In the genomic region with DNA sequence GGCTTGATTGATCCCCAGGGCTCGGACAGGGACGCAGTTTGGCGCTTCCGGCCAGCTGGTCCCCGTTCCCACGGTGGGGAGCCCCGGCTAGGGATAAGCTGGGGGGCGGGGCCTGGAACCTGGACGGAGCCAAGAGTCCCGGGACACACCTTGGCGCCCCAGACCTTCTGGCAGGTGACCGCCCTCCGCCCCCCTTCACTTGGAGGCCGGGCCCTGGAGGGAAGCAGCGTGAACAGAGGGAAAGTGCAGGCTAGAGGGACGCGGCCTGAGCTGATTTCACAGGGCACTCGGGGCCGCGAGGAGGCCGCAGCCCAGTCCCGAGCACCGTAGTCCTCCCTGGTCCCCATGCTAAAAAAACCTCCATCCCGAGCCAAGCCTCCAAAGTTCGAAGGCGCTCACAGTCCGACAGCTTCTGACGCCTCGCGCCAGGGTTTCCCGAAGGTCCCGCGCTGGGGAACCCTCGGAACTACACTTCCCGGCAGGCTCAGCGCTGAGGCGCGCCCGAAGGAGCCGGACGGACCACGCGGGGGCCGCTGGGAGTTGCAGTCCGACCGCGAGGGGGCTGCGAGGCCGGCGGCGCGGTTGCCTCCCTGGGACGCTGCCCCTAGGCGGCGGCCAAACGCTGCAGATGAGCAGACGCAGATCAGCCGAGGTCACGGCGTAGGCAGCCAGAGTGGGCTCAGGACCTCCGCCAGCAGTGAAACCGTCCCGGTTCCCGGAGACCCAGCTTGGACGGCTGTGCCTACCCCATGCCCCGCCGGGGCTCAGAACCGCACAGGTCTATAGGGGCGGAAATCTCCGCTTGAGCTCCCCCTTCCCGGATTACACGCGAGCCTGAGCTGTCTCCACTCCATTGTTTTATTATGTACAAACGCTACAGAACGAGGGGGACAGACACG, we compare ENCODE assay signal across 8 cellular contexts. TPM values are rescaled to one million over a fixed set of nuclear protein-coding genes. Genes with fewer than 3 reads are reported as not detected.
DNase-seq lines count a peak whose midpoint lies in the region; ATAC-seq and TF ChIP-seq lines count a peak whose summit lies in the region.

A gene with protein sequence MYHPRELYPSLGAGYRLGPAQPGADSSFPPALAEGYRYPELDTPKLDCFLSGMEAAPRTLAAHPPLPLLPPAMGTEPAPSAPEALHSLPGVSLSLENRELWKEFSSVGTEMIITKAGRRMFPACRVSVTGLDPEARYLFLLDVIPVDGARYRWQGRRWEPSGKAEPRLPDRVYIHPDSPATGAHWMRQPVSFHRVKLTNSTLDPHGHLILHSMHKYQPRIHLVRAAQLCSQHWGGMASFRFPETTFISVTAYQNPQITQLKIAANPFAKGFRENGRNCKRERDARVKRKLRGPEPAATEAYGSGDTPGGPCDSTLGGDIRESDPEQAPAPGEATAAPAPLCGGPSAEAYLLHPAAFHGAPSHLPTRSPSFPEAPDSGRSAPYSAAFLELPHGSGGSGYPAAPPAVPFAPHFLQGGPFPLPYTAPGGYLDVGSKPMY (minus strand): TSS at position 451 of the 899 bp plus-strand sequence. CDS start 731 bp downstream, outside the sequence.

- intact Hi-C loops in uterus (cut with DNase I; ENCODE audit: low total_unique reads) = no loop called here

- H3K27me3 Mint-ChIP-seq in T-helper 1 cell treated with Interleukin-12 subunit alpha and Interleukin-12 subunit beta and Interleukin-4 antibody, amounts not matched to agents 30 μg/mL and 1 μg/mL, for 36 hours (ENCODE audit: low read depth) = no peaks in the 10 kb centered on the region

- peak within 1 kb of the TSS; percentile 36 to 59 for H3K4me3 ChIP-seq in right atrium auricular region
- H3K4me3 ChIP-seq in uterus = peak within 1 kb of the TSS; percentile 31 to 40

- H3K4me1 ChIP-seq in right atrium auricular region (peaks cover 0 to 40% of the 10 kb centered on the region in 2 donors), uterus (peaks cover 0 to 25% of the 10 kb centered on the region in 2 donors)

- peak; percentile 57 for ATAC-seq in HG02884 (IDR thresholded peaks at IDR 0.05; ENCODE audit: unreplicated experiment)

- peaks cover under 1% of the 10 kb centered on the region for H3K9me3 Mint-ChIP-seq in T-helper 1 cell treated with Interleukin-12 subunit alpha and Interleukin-12 subunit beta and Interleukin-4 antibody, amounts not matched to agents 30 μg/mL and 1 μg/mL, for 36 hours

- H3K27ac Mint-ChIP-seq in T-helper 1 cell treated with Interleukin-12 subunit alpha and Interleukin-12 subunit beta and Interleukin-4 antibody, amounts not matched to agents 30 μg/mL and 1 μg/mL, for 36 hours = peak within 1 kb of the TSS; percentile 94

- TF ChIP-seq POLR2A in GM15510 (IDR thresholded peaks at IDR 0.05; ENCODE audit: borderline replicate concordance, extremely low read depth, insufficient read length) (peak; percentile 76), uterus (IDR thresholded peaks at IDR 0.05) (peak; percentile 41 to 52)

- H3K36me3 ChIP-seq in right atrium auricular region (peaks cover 19% of the 10 kb centered on the region), uterus (no peaks in the 10 kb centered on the region)

- peak within 1 kb of the TSS; percentile 87 for H3K4me3 Mint-ChIP-seq in T-helper 1 cell treated with Interleukin-12 subunit alpha and Interleukin-12 subunit beta and Interleukin-4 antibody, amounts not matched to agents 30 μg/mL and 1 μg/mL, for 36 hours

- peaks cover 41% of the 10 kb centered on the region for H3K4me1 Mint-ChIP-seq in T-helper 1 cell treated with Interleukin-12 subunit alpha and Interleukin-12 subunit beta and Interleukin-4 antibody, amounts not matched to agents 30 μg/mL and 1 μg/mL, for 36 hours (ENCODE audit: low read depth)

- peak; percentile 90 for DNase-seq in NCI-H146 (lab: John Stamatoyannopoulos, UW)
- DNase-seq in amygdala (lab: John Stamatoyannopoulos, UW) = peak; percentile 34 to 95 (median 84)
- peak; percentile 94 for DNase-seq in right atrium auricular region (ENCODE audit: low spot score)
- DNase-seq in putamen (ENCODE audit: low spot score) = peak; percentile 91
- DNase-seq in uterus = peak; percentile 87 to 93

- TF ChIP-seq CTCF in right atrium auricular region (IDR thresholded peaks at IDR 0.05) = peak; percentile 69 to 77
- peak; percentile 68 to 99 (median 92) for TF ChIP-seq CTCF in uterus (IDR thresholded peaks at IDR 0.05)

- H3K27me3 ChIP-seq in right atrium auricular region (no peaks in the 10 kb centered on the region), uterus (no peaks in the 10 kb centered on the region)

- H3K36me3 Mint-ChIP-seq in T-helper 1 cell treated with Interleukin-12 subunit alpha and Interleukin-12 subunit beta and Interleukin-4 antibody, amounts not matched to agents 30 μg/mL and 1 μg/mL, for 36 hours (ENCODE audit: low read depth) = peaks cover 26% of the 10 kb centered on the region

- H3K27ac ChIP-seq in right atrium auricular region (peak within 1 kb of the TSS; percentile 85 to 87), uterus (peak within 1 kb of the TSS; percentile 74 to 91)

- peaks cover 0 to 1% of the 10 kb centered on the region in 2 donors for H3K9me3 ChIP-seq in right atrium auricular region
- H3K9me3 ChIP-seq in uterus = no peaks in the 10 kb centered on the region

RNA-seq across cellular contexts. Expression of the gene that starts here (rescaled TPM):
- under 1 TPM in 1 of 2 donors, not detected in 1; 0.43 TPM for total RNA-seq in right atrium auricular region
- total RNA-seq in uterus = 1 to 10 TPM in 1 of 4 donors, under 1 TPM in 1, not detected in 2; 0.21 to 1.3 TPM

Comparison
In these comparisons a context has a peak if more than half of its experiments do, and no peak if none do; other contexts are left out.
1. Peak in every context shown above with its lines: DNase-seq, ATAC-seq, H3K4me3 ChIP-seq and H3K27ac ChIP-seq.
2. Peak in DNase-seq, H3K4me3 ChIP-seq and H3K27ac ChIP-seq in right atrium auricular region; RNA of the gene not detected or under 1 TPM.